17 cellular contexts compared by ENCODE assay signal in the genomic region with DNA sequence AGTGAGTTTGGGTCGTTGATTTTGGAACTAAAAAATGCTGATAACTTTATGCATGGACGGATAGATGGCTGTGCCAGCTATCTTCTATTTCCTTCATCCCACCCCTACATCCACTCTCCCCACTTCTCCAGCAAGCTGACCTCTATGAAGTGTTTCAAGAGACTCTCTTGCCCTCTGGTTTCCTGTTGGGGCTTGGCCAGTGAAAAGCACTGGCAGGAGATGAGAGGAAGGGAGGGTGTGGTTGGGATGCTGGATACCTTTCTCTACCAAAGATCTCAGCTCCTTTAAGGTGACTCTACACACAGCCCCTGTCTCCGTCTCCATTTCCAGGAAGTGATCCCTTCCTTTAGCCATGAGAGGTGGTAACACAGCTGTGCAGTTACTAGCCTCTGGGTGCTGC.
"Had no signal": no experiment of that assay in that cellular context is flagged by ENCODE, and none has a peak within 500 bp of the region (broad histone marks: within the 10 kb centered on the region; RNA-seq: fewer than 3 reads in every experiment).

No MANE protein-coding gene starts in this region.

- H3K27ac ChIP-seq: esophagus squamous epithelium, right lobe of liver had no signal

- H3K27me3 ChIP-seq: esophagus squamous epithelium, right lobe of liver had no signal

- H3K9me3 ChIP-seq: esophagus squamous epithelium, right lobe of liver had no signal

- ATAC-seq: activated CD8-positive, alpha-beta T cell treated with anti-CD3 and anti-CD28 coated beads for 36 hours; left cardiac atrium; right lobe of liver; stimulated activated naive CD8-positive, alpha-beta T cell treated with anti-CD3 and anti-CD28 coated beads, Interleukin-15, amount 100 ng/mL, for 72 hours had no signal

- H3K36me3 ChIP-seq: esophagus squamous epithelium, right lobe of liver had no signal

- H3K4me1 ChIP-seq: esophagus squamous epithelium, right lobe of liver had no signal

- H3K4me2 ChIP-seq: smooth muscle cell had no signal

- DNase-seq: activated CD4-positive, alpha-beta T cell treated with anti-CD3 and anti-CD28 coated beads for 48 hours; activated CD4-positive, CD25-positive, alpha-beta regulatory T cell; activated CD8-positive, alpha-beta T cell treated with anti-CD3 and anti-CD28 coated beads for 36 hours; activated naive CD4-positive, alpha-beta T cell treated with Interleukin-2 at 50 U/mL for 16 hours; activated naive CD8-positive, alpha-beta T cell treated with anti-CD3 and anti-CD28 coated beads, Interleukin-2, amount 10 ng/mL, durations not matched to agents 7 days and 5 days; activated T-cell treated with anti-CD3 and anti-CD28 coated beads, Interleukin-2, amount 50 U/mL, for 1 hour; amygdala; dermis blood vessel endothelial cell; effector memory CD4-positive, alpha-beta T cell; esophagus squamous epithelium; left cardiac atrium; right lobe of liver; stimulated activated CD4-positive, alpha-beta T cell treated with anti-CD3 and anti-CD28 coated beads, Interleukin-4, amount 100 ng/mL, for 1 hour; stimulated activated naive CD8-positive, alpha-beta T cell treated with anti-CD3 and anti-CD28 coated beads, Interleukin-15, amount 100 ng/mL, for 72 hours; T1000 had no signal

- H3K4me3 ChIP-seq: esophagus squamous epithelium, lung, right lobe of liver, smooth muscle cell had no signal
